ENCODE assay signal across 11 cellular contexts in genomic region chr5:177412603-177413233, GRCh38. TPM values are rescaled to one million over a fixed set of nuclear protein-coding genes. Genes with fewer than 3 reads are reported as not detected.
DNase-seq lines count a peak whose midpoint lies in the region; ATAC-seq and TF ChIP-seq lines count a peak whose summit lies in the region.
"Had no signal": no experiment of that assay in that cellular context is flagged by ENCODE, and none has a peak within 500 bp of the region (broad histone marks: within the 10 kb centered on the region; RNA-seq: fewer than 3 reads in every experiment).

No MANE protein-coding gene starts in this region.

- no peaks in the 10 kb centered on the region for H3K27me3 ChIP-seq in mucosa of rectum (ENCODE audit: control insufficient read depth in 2 of 2, insufficient read depth in 2 of 2, low read length in 2 of 2)

- no peaks in the 10 kb centered on the region for H3K9me3 ChIP-seq in mucosa of rectum (ENCODE audit: control insufficient read depth in 2 of 2, low read length in 2 of 2)

- peak; percentile 57 for ATAC-seq in GM21515 (IDR thresholded peaks at IDR 0.05; ENCODE audit: unreplicated experiment)
- peak; percentile 63 for ATAC-seq in HG03439 (IDR thresholded peaks at IDR 0.05; ENCODE audit: unreplicated experiment)
- ATAC-seq: SK-N-SH treated with all-trans-retinoic acid at 6 μM for 48 hours had no signal

- H3K9ac ChIP-seq in mucosa of rectum (ENCODE audit: low read depth in 1 of 2, low read length in 2 of 2): peak overlapping the region in 1 of 2 donors; percentile 32

- H3K36me3 ChIP-seq in mucosa of rectum (ENCODE audit: control insufficient read depth in 2 of 2, insufficient read depth in 2 of 2, low read length in 2 of 2): no peaks in the 10 kb centered on the region

- H3K4me1 ChIP-seq in mucosa of rectum (ENCODE audit: control insufficient read depth in 2 of 2, insufficient read depth in 2 of 2, low read length in 2 of 2): peaks cover 2 to 4% of the 10 kb centered on the region in 2 donors

- peak overlapping the region; percentile 31 to 74 for H3K27ac ChIP-seq in mucosa of rectum (ENCODE audit: low read depth in 2 of 2, low read length in 2 of 2)

- H3K4me3 ChIP-seq in mucosa of rectum (ENCODE audit: low read length in 2 of 2): no peak overlapping the region
- H3K4me3 ChIP-seq: lung had no signal

- DNase-seq in OCI-M1 (lab: John Stamatoyannopoulos, UW): no peak
- no peak for DNase-seq in dermis blood vessel endothelial cell
- DNase-seq in NCI-H226: no peak
- no peak for DNase-seq in AG20443 (ENCODE audit: low spot score)
- DNase-seq: NCI-H1048 had no signal

- TF ChIP-seq POLR2A in GM18526 (IDR thresholded peaks at IDR 0.05; ENCODE audit: extremely low read depth, insufficient read length): peak; percentile 21

RNA-seq across cellular contexts. Expression of gene F12, which starts 3.4 kb away (rescaled TPM):
- total RNA-seq in dermis blood vessel endothelial cell: 0.85 and 1.3 TPM in 2 replicates

RNA-seq across cellular contexts. Expression of gene PFN3, which starts 12.3 kb away (rescaled TPM):
- total RNA-seq in dermis blood vessel endothelial cell: not detected in 2 replicates
- total RNA-seq: lung had no signal

RNA-seq across cellular contexts. Expression of gene GRK6, which starts 13.8 kb away (rescaled TPM):
- 22.0 and 32.3 TPM in 2 replicates for total RNA-seq in dermis blood vessel endothelial cell

RNA-seq across cellular contexts. Expression of gene SLC34A1, which starts 28.5 kb away (rescaled TPM):
- not detected in 2 replicates for total RNA-seq in dermis blood vessel endothelial cell
- total RNA-seq: lung had no signal

RNA-seq across cellular contexts. Expression of gene PRR7, which starts 33.9 kb away (rescaled TPM):
- total RNA-seq in dermis blood vessel endothelial cell: 4.5 and 4.8 TPM in 2 replicates
